1 cellular context compared by ENCODE assay signal in genomic region chr2:16554184-16554583, GRCh38.
TF ChIP-seq lines count a peak whose summit lies in the region.

No MANE protein-coding gene starts in this region.

TF ChIP-seq in IMR-90, 13 proteins besides CTCF, POLR2A, EP300 and RAD21 (continued from another document):
- TF ChIP-seq ELK1 (IDR thresholded peaks at IDR 0.05; ENCODE audit: borderline replicate concordance, low read depth, low read length): no peak
